In genomic region chr7:29328811-29329210, GRCh38 we compare ENCODE assay signal across 1 cellular context.
TF ChIP-seq lines count a peak whose summit lies in the region.

No MANE protein-coding gene starts in this region.

TF ChIP-seq in SK-N-SH, 30 proteins besides CTCF, POLR2A, EP300 and RAD21 (continued from another document):
- no peak for TF ChIP-seq ZBTB33 (IDR thresholded peaks at IDR 0.05; ENCODE audit: borderline replicate concordance, low read depth)
